Comparison of ENCODE assay signal across 14 cellular contexts in genomic region chr2:173397539-173397938, GRCh38. TPM values are rescaled to one million over a fixed set of nuclear protein-coding genes. Genes with fewer than 3 reads are reported as not detected.
DNase-seq lines count a peak whose midpoint lies in the region; ATAC-seq and TF ChIP-seq lines count a peak whose summit lies in the region.
"Had no signal": no experiment of that assay in that cellular context is flagged by ENCODE, and none has a peak within 500 bp of the region (broad histone marks: within the 10 kb centered on the region; RNA-seq: fewer than 3 reads in every experiment).

No MANE protein-coding gene starts in this region.

- H2BK120ac ChIP-seq in mesendoderm (ENCODE audit: low read depth, low read length) = no peak overlapping the region

- H3K36me3 ChIP-seq in Loucy (ENCODE audit: insufficient read depth, low read length) (no peaks in the 10 kb centered on the region), RWPE2 (ENCODE audit: low read depth) (no peaks in the 10 kb centered on the region), mesendoderm (ENCODE audit: control insufficient read depth, insufficient read depth, low read length) (no peaks in the 10 kb centered on the region)
- H3K36me3 ChIP-seq: heart right ventricle had no signal

- H3K56ac ChIP-seq in mesendoderm (ENCODE audit: low read length) = no peak overlapping the region

- H3K23ac ChIP-seq in mesendoderm (ENCODE audit: low read length) = no peak overlapping the region

- H4K8ac ChIP-seq in mesendoderm (ENCODE audit: low read depth, low read length) = no peak overlapping the region

- no peak overlapping the region for H2AK5ac ChIP-seq in mesendoderm (ENCODE audit: low read length)

- TF ChIP-seq CTCF in Loucy (conservative IDR thresholded peaks at IDR 0.05; ENCODE audit: low read length) (peak; percentile 58), RWPE2 (IDR thresholded peaks at IDR 0.05; ENCODE audit: poor library complexity, severe bottlenecking) (peak; percentile 47)

- no peaks in the 10 kb centered on the region for H4K20me1 ChIP-seq in Loucy (ENCODE audit: insufficient read depth, low read length, poor library complexity, severe bottlenecking)

- no peak overlapping the region for H3K18ac ChIP-seq in mesendoderm (ENCODE audit: low read length)

- H3F3A ChIP-seq in Loucy (ENCODE audit: low read depth) = no peaks in the 10 kb centered on the region

- WGBS in mesendoderm (ENCODE audit: extremely low coverage, insufficient coverage, low lambda C conversion rate) = no CpG with 5 or more reads among the region's 4 CpGs

- no peak overlapping the region for H3K4me3 ChIP-seq in Loucy (ENCODE audit: low read length, poor library complexity, severe bottlenecking)
- no peak overlapping the region for H3K4me3 ChIP-seq in RWPE2 (ENCODE audit: severe bottlenecking)
- no peak overlapping the region for H3K4me3 ChIP-seq in mesendoderm (ENCODE audit: low read length)
- H3K4me3 ChIP-seq: heart right ventricle had no signal

- H3K27me3 ChIP-seq in Loucy (ENCODE audit: insufficient read depth, low read length, poor library complexity, severe bottlenecking) (no peaks in the 10 kb centered on the region), RWPE2 (ENCODE audit: insufficient read depth, poor library complexity, severe bottlenecking) (no peaks in the 10 kb centered on the region), mesendoderm (ENCODE audit: insufficient read depth, low read length, poor library complexity) (no peaks in the 10 kb centered on the region)

- ATAC-seq in RWPE2 (ENCODE audit: low read depth) = no peak
- ATAC-seq in GM19452 (IDR thresholded peaks at IDR 0.05; ENCODE audit: unreplicated experiment) = no peak
- ATAC-seq: activated T-helper 17 cell treated with anti-CD3 and anti-CD28 coated beads, Interleukin-2, amount 50 U/mL, for 72 hours; heart right ventricle; naive thymus-derived CD4-positive, alpha-beta T cell had no signal

- DNase-seq in NCI-H2107 treated with DMSO at 0.1 percent for 48 hours (lab: John Stamatoyannopoulos, UW; ENCODE audit: unreplicated experiment) (peak; percentile 3), NCI-H2107 (lab: John Stamatoyannopoulos, UW) (no peak), RWPE2 (ENCODE audit: low spot score) (no peak), mesendoderm (peak; percentile 53), HCEC 1CT (no peak)
- DNase-seq in stimulated activated CD4-positive, alpha-beta T cell treated with anti-CD3 and anti-CD28 coated beads, Interleukin-4, amount 100 ng/mL, for 1 hour = no peak
- DNase-seq: activated CD4-positive, alpha-beta memory T cell treated with anti-CD3 and anti-CD28 coated beads, Interleukin-2, amount 10 ng/mL, durations not matched to agents 7 days and 5 days; amniotic stem cell; heart right ventricle; naive thymus-derived CD4-positive, alpha-beta T cell had no signal

- no peaks in the 10 kb centered on the region for H3K79me1 ChIP-seq in mesendoderm (ENCODE audit: low read length)

- H2BK5ac ChIP-seq in mesendoderm (ENCODE audit: low read length) = no peak overlapping the region

- H3K9me3 ChIP-seq in Loucy (ENCODE audit: insufficient read depth, low read depth, low read length) (no peaks in the 10 kb centered on the region), RWPE2 (ENCODE audit: severe bottlenecking) (no peaks in the 10 kb centered on the region)
- H3K9me3 ChIP-seq: heart right ventricle had no signal

- H2AFZ ChIP-seq in Loucy (ENCODE audit: low read length) = no peak overlapping the region

- H3K79me2 ChIP-seq in Loucy (ENCODE audit: insufficient read depth, low read length) = no peaks in the 10 kb centered on the region
- H3K79me2 ChIP-seq in mesendoderm (ENCODE audit: control insufficient read depth, insufficient read depth, low read length) = no peaks in the 10 kb centered on the region

- H3K27ac ChIP-seq in RWPE2 (ENCODE audit: poor library complexity, severe bottlenecking) (no peak overlapping the region), mesendoderm (ENCODE audit: low read depth, low read length) (no peak overlapping the region)
- H3K27ac ChIP-seq: epithelial cell of prostate, heart right ventricle had no signal

- H2BK15ac ChIP-seq in mesendoderm (replicated peaks; ENCODE audit: low read depth) = no peak overlapping the region

- H3K9ac ChIP-seq in Loucy (ENCODE audit: low read depth, low read length, poor library complexity, severe bottlenecking) (no peak overlapping the region), mesendoderm (ENCODE audit: low read length) (no peak overlapping the region)

- H3K9me2 ChIP-seq in Loucy (replicated peaks; ENCODE audit: low read depth, low read length) = no peaks in the 10 kb centered on the region

- H3K4ac ChIP-seq in mesendoderm (ENCODE audit: low read depth, low read length) = no peak overlapping the region

- H3K4me2 ChIP-seq in Loucy (ENCODE audit: low read depth, low read length, poor library complexity, severe bottlenecking) = no peak overlapping the region
- H3K4me2 ChIP-seq in mesendoderm (ENCODE audit: low read length) = no peak overlapping the region

- H3K4me1 ChIP-seq in Loucy (ENCODE audit: insufficient read depth, low read length, poor library complexity, severe bottlenecking) = peaks cover 14% of the 10 kb centered on the region
- H3K4me1 ChIP-seq in RWPE2 (ENCODE audit: insufficient read depth, poor library complexity, severe bottlenecking) = no peaks in the 10 kb centered on the region
- peaks cover 14% of the 10 kb centered on the region for H3K4me1 ChIP-seq in mesendoderm (ENCODE audit: control insufficient read depth, low read depth, low read length)

- no peak overlapping the region for H4K5ac ChIP-seq in mesendoderm (ENCODE audit: low read length)

RNA-seq across cellular contexts. Expression of gene CDCA7, which starts 42.9 kb away (rescaled TPM):
- 72.4 TPM for polyA plus RNA-seq in mesendoderm (2013, experiment 1 of 2)
- 70.6 TPM for polyA plus RNA-seq in mesendoderm (2013, experiment 2 of 2)

Comparison
In these comparisons a context has a peak if more than half of its experiments do, and no peak if none do; other contexts are left out.
1. DNase-seq: peak in NCI-H2107 treated with DMSO at 0.1 percent for 48 hours (single experiment) and mesendoderm (single experiment); none in NCI-H2107 (single experiment), RWPE2 (single experiment), stimulated activated CD4-positive, alpha-beta T cell treated with anti-CD3 and anti-CD28 coated beads, Interleukin-4, amount 100 ng/mL, for 1 hour (single experiment) and HCEC 1CT (single experiment).